ENCODE assay signal across 11 cellular contexts in the genomic region with DNA sequence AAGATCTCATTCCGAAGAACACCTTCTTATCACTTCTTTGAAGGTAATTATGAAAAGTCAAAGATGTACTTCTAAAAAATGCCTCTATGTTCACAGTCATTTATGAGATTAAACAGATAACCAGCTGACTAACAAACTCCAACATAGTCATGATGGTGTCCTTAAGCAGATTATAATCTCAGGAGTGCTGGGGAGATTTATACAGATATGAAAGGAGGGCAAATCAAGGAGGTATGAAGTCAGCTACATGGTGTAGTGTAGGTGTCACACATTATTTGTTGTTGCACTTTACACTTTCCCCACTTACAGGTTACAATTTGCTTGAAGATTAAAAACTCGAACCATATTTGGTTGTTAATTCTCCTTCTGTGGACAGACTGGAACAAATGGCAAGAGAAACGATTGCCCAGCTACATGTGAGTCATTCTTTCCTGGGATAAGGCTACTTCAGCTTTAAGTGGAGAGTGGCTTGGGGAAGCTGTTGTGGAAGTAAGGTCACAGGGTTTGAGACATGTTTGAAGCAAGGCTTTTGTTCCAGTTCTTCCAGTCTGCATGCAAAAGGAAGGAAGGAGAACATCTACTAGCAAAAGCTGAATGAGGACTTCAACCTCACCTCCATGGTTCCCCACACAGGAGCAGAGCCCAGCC.
A peak's percentile ranks its signal among the peaks of the same experiment; 100 is the strongest.
DNase-seq lines count a peak whose midpoint lies in the region; ATAC-seq, FAIRE-seq and TF ChIP-seq lines count a peak whose summit lies in the region.
"Had no signal": no experiment of that assay in that cellular context is flagged by ENCODE, and none has a peak within 500 bp of the region (broad histone marks: within the 10 kb centered on the region; RNA-seq: fewer than 3 reads in every experiment).

No MANE protein-coding gene starts in this region.

- no peaks in the 10 kb centered on the region for H3K79me2 ChIP-seq in MM.1S (ENCODE audit: low read length)

- H3K9ac ChIP-seq in MM.1S (ENCODE audit: low read length): no peak overlapping the region

- H3K4me3 ChIP-seq in SJCRH30: no peak overlapping the region
- no peak overlapping the region for H3K4me3 ChIP-seq in MM.1S (ENCODE audit: low read length)
- H3K4me3 ChIP-seq: GM12878 had no signal

- H3K36me3 ChIP-seq in SJCRH30 (no peaks in the 10 kb centered on the region), MM.1S (replicated peaks; ENCODE audit: insufficient read depth, low read length) (no peaks in the 10 kb centered on the region)

- H3K4me2 ChIP-seq in MM.1S (ENCODE audit: low read depth, low read length): no peak overlapping the region

- no peak for FAIRE-seq in GM12892 (lab: Jason Lieb, UNC)
- FAIRE-seq: GM12878 had no signal

- H3F3A ChIP-seq in MM.1S (ENCODE audit: insufficient read depth, low read length): no peaks in the 10 kb centered on the region

- no peak for TF ChIP-seq POLR2A in GM12892 (IDR thresholded peaks at IDR 0.05; ENCODE audit: low read depth, low read length)

- H3K4me1 ChIP-seq in SJCRH30 (peaks cover 13% of the 10 kb centered on the region), foreskin keratinocyte (peaks cover 9% of the 10 kb centered on the region), MM.1S (ENCODE audit: low read length) (no peaks in the 10 kb centered on the region)

- H2AFZ ChIP-seq in MM.1S (ENCODE audit: low read length): no peak overlapping the region

- peak; percentile 19 for DNase-seq in DMS53 treated with DMSO at 0.1 percent for 48 hours (lab: John Stamatoyannopoulos, UW; ENCODE audit: unreplicated experiment)
- peak; percentile 9 to 55 for DNase-seq in SJCRH30
- DNase-seq in foreskin keratinocyte: no peak
- DNase-seq in omental fat pad (ENCODE audit: low spot score): no peak
- no peak for DNase-seq in NCI-H1417 (lab: John Stamatoyannopoulos, UW)
- DNase-seq in MM.1S: no peak
- no peak for DNase-seq in GM12892 (ENCODE audit: insufficient read length)
- DNase-seq: NCI-H1930 had no signal

- no peak for TF ChIP-seq CTCF in foreskin keratinocyte (conservative IDR thresholded peaks at IDR 0.05)
- no peak for TF ChIP-seq CTCF in omental fat pad (IDR thresholded peaks at IDR 0.05)
- TF ChIP-seq CTCF in MM.1S (IDR thresholded peaks at IDR 0.05; ENCODE audit: low read length): no peak

- ATAC-seq in foreskin keratinocyte: peak; percentile 37
- ATAC-seq in omental fat pad (ENCODE audit: low FRiP score): peak; percentile 71
- no peak for ATAC-seq in GM18502 (IDR thresholded peaks at IDR 0.05; ENCODE audit: poor library complexity, unreplicated experiment)
- ATAC-seq: GM12878 had no signal

- H3K27ac ChIP-seq in SJCRH30 (peak overlapping the region; percentile 30), foreskin keratinocyte (no peak overlapping the region), MM.1S (ENCODE audit: low read length) (no peak overlapping the region)
- H3K27ac ChIP-seq: C4-2B had no signal

- H3K9me2 ChIP-seq in MM.1S (replicated peaks; ENCODE audit: insufficient read depth, low read length): no peaks in the 10 kb centered on the region

- H3K27me3 ChIP-seq in SJCRH30 (no peaks in the 10 kb centered on the region), foreskin keratinocyte (no peaks in the 10 kb centered on the region), MM.1S (replicated peaks; ENCODE audit: insufficient read depth, low read length) (no peaks in the 10 kb centered on the region)

- H3K9me3 ChIP-seq in SJCRH30 (replicated peaks): no peaks in the 10 kb centered on the region
- H3K9me3 ChIP-seq in MM.1S (replicated peaks; ENCODE audit: insufficient read depth, low read length): no peaks in the 10 kb centered on the region

- H4K20me1 ChIP-seq in MM.1S (ENCODE audit: insufficient read depth, low read length): no peaks in the 10 kb centered on the region

Comparison
In these comparisons a context has a peak if more than half of its experiments do, and no peak if none do; other contexts are left out.
1. DNase-seq: peak in DMS53 treated with DMSO at 0.1 percent for 48 hours (single experiment) and SJCRH30 (2 of 2); none in foreskin keratinocyte (0 of 2), omental fat pad (single experiment), NCI-H1417 (0 of 3), MM.1S (single experiment) and GM12892 (single experiment).